ENCODE assay signal across 8 cellular contexts in genomic region chr12:92208613-92209121, GRCh38.
A peak's percentile ranks its signal among the peaks of the same experiment; 100 is the strongest.
DNase-seq lines count a peak whose midpoint lies in the region; ATAC-seq, FAIRE-seq and TF ChIP-seq lines count a peak whose summit lies in the region.

No MANE protein-coding gene starts in this region.

- TF ChIP-seq CTCF in bronchial epithelial cell (IDR thresholded peaks at IDR 0.05; ENCODE audit: insufficient read depth, low read length, severe bottlenecking), result no peak

- peak; percentile 80 for ATAC-seq in HG02759 (IDR thresholded peaks at IDR 0.05; ENCODE audit: unreplicated experiment)

- peak overlapping the region; percentile 51 to 63 for H3K27ac ChIP-seq in mucosa of rectum (ENCODE audit: low read depth in 2 of 2, low read length in 2 of 2)

- peaks cover 5 to 8% of the 10 kb centered on the region in 2 donors for H3K4me1 ChIP-seq in mucosa of rectum (ENCODE audit: control insufficient read depth in 2 of 2, insufficient read depth in 2 of 2, low read length in 2 of 2)

- H3K36me3 ChIP-seq in bronchial epithelial cell (ENCODE audit: control insufficient read depth, insufficient read depth, low read length) (no peaks in the 10 kb centered on the region), mucosa of rectum (ENCODE audit: control insufficient read depth in 2 of 2, insufficient read depth in 2 of 2, low read length in 2 of 2) (no peaks in the 10 kb centered on the region)

- DNase-seq in stimulated activated CD8-positive, alpha-beta memory T cell treated with anti-CD3 and anti-CD28 coated beads, Interleukin-12 subunit alpha, Interleukin-12 subunit beta, amount 100 ng/mL, for 1 hour (ENCODE audit: low read depth), result peak; percentile 22
- DNase-seq in stimulated activated CD8-positive, alpha-beta memory T cell treated with anti-CD3 and anti-CD28 coated beads, Interleukin-4, amount 100 ng/mL, for 48 hours, result no peak
- DNase-seq in NCI-H460 (ENCODE audit: extremely low read depth, low read depth) (peak; percentile 24), bronchial epithelial cell (ENCODE audit: low read depth) (peak; percentile 88), AG08396 (ENCODE audit: low spot score) (no peak), NCI-H446 (lab: John Stamatoyannopoulos, UW) (no peak)

- H3K27me3 ChIP-seq in bronchial epithelial cell (ENCODE audit: control insufficient read depth, insufficient read depth, low read length), result no peaks in the 10 kb centered on the region
- H3K27me3 ChIP-seq in mucosa of rectum (ENCODE audit: control insufficient read depth in 2 of 2, insufficient read depth in 2 of 2, low read length in 2 of 2), result no peaks in the 10 kb centered on the region

- H3K9me3 ChIP-seq in mucosa of rectum (ENCODE audit: control insufficient read depth in 2 of 2, low read length in 2 of 2), result no peaks in the 10 kb centered on the region

- no peak for FAIRE-seq in bronchial epithelial cell (lab: Jason Lieb, UNC)

- H3K9ac ChIP-seq in mucosa of rectum (ENCODE audit: low read depth in 1 of 2, low read length in 2 of 2), result peak overlapping the region in 1 of 2 donors; percentile 36

- H3K4me3 ChIP-seq in bronchial epithelial cell (ENCODE audit: low read depth, low read length) (no peak overlapping the region), mucosa of rectum (ENCODE audit: low read length in 2 of 2) (peak overlapping the region in 1 of 2 donors; percentile 57)

Comparison
In these comparisons a context has a peak if more than half of its experiments do, and no peak if none do; other contexts are left out.
1. DNase-seq: peak in stimulated activated CD8-positive, alpha-beta memory T cell treated with anti-CD3 and anti-CD28 coated beads, Interleukin-12 subunit alpha, Interleukin-12 subunit beta, amount 100 ng/mL, for 1 hour (single experiment), NCI-H460 (single experiment) and bronchial epithelial cell (single experiment); none in stimulated activated CD8-positive, alpha-beta memory T cell treated with anti-CD3 and anti-CD28 coated beads, Interleukin-4, amount 100 ng/mL, for 48 hours (single experiment), AG08396 (single experiment) and NCI-H446 (0 of 2).